ENCODE assay signal across 23 cellular contexts in the genomic region with DNA sequence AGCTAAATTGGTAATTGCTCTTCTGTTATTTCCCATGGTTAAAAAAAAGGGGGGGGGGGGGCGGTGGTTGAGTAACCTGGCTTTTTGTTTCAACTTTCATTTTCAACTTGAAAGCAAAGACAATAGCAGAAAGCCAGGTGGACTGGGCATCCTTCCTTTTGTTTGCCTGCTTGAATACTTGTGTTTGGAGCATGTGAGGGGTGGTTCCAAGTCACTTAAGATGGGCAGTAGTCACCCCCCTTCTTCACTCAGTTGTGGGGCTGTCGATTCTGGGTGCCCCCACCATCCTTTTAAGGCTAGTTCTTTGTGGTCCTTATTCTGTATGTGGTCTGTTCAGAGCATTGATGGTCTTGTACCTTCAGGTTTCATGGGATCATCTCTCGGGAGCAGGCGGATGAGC.
"Had no signal": no experiment of that assay in that cellular context is flagged by ENCODE, and none has a peak within 500 bp of the region (broad histone marks: within the 10 kb centered on the region; RNA-seq: fewer than 3 reads in every experiment).

No MANE protein-coding gene starts in this region.

- H3K27me3 ChIP-seq: adrenal gland, heart left ventricle, left lung, right atrium auricular region, tibial nerve had no signal

- H3K27ac ChIP-seq: adrenal gland, esophagus muscularis mucosa, gastroesophageal sphincter, heart left ventricle, left lung, prostate gland, right atrium auricular region, tibial nerve had no signal

- H3K9me3 ChIP-seq: adrenal gland, esophagus muscularis mucosa, gastroesophageal sphincter, heart left ventricle, left lung, prostate gland, right atrium auricular region, tibial nerve had no signal

- ATAC-seq: activated naive CD4-positive, alpha-beta T cell treated with anti-CD3 and anti-CD28 coated beads, Interleukin-2, amount 50 U/mL, for 72 hours; heart left ventricle; left lung; stimulated activated naive CD8-positive, alpha-beta T cell treated with anti-CD3 and anti-CD28 coated beads, Interleukin-15, Interleukin-2, amounts not matched to agents 100 U/mL and 50 U/mL, for 24 hours had no signal

- H3K4me3 ChIP-seq: adrenal gland, esophagus muscularis mucosa, gastroesophageal sphincter, heart left ventricle, left lung, prostate gland, right atrium auricular region, tibial nerve had no signal

- DNase-seq: activated B cell treated with CpG ODN at 0.5 μM for 24 hours; activated CD4-positive, alpha-beta memory T cell treated with anti-CD3 and anti-CD28 coated beads for 36 hours; activated CD4-positive, alpha-beta T cell treated with anti-CD3 and anti-CD28 coated beads for 4 hours; activated gamma-delta T cell treated with Interleukin-2 at 50 U/mL for 16 hours; activated T-cell treated with anti-CD3 and anti-CD28 coated beads for 4 hours; adrenal gland; dermis blood vessel endothelial cell; effector memory CD4-positive, alpha-beta T cell; heart left ventricle; kidney; left lung; mammary epithelial cell; stimulated activated CD4-positive, alpha-beta T cell treated with anti-CD3 and anti-CD28 coated beads, Interleukin-12 subunit alpha, Interleukin-12 subunit beta, amount 100 ng/mL, for 4 hours; stimulated activated CD4-positive, alpha-beta T cell treated with anti-CD3 and anti-CD28 coated beads, Interleukin-1b, Interleukin-23, amount 100 ng/mL, for 48 hours; stimulated activated CD8-positive, alpha-beta memory T cell treated with anti-CD3 and anti-CD28 coated beads, Interleukin-4, amount 100 ng/mL, for 48 hours; stimulated activated naive CD8-positive, alpha-beta T cell treated with anti-CD3 and anti-CD28 coated beads, Interleukin-15, Interleukin-2, amounts not matched to agents 100 U/mL and 50 U/mL, for 24 hours; substantia nigra had no signal

- H3K36me3 ChIP-seq: adrenal gland, gastroesophageal sphincter, left lung, prostate gland, right atrium auricular region, tibial nerve had no signal

- H3K4me1 ChIP-seq: adrenal gland, left lung, prostate gland, right atrium auricular region, tibial nerve had no signal
